18 cellular contexts compared by ENCODE assay signal in genomic region chr11:118215262-118215661, GRCh38. TPM values are rescaled to one million over a fixed set of nuclear protein-coding genes. Genes with fewer than 3 reads are reported as not detected.
DNase-seq lines count a peak whose midpoint lies in the region; ATAC-seq and TF ChIP-seq lines count a peak whose summit lies in the region.
"Had no signal": no experiment of that assay in that cellular context is flagged by ENCODE, and none has a peak within 500 bp of the region (broad histone marks: within the 10 kb centered on the region; RNA-seq: fewer than 3 reads in every experiment).

No MANE protein-coding gene starts in this region.

- peak overlapping the region; percentile 76 for H3K4me3 Mint-ChIP-seq in activated CD4-positive, alpha-beta T cell treated with anti-CD3 and anti-CD28 coated beads for 36 hours
- peak overlapping the region; percentile 98 for H3K4me3 Mint-ChIP-seq in activated naive CD8-positive, alpha-beta T cell
- H3K4me3 Mint-ChIP-seq: GM23338 had no signal

- H3K9ac ChIP-seq in Karpas-422 (ENCODE audit: low read length): peak overlapping the region; percentile 64

- H3K9me2 ChIP-seq in Karpas-422 (replicated peaks; ENCODE audit: insufficient read depth, low read length): no peaks in the 10 kb centered on the region

- no peaks in the 10 kb centered on the region for H3K9me3 Mint-ChIP-seq in activated CD4-positive, alpha-beta T cell treated with anti-CD3 and anti-CD28 coated beads for 36 hours (ENCODE audit: low read depth)
- no peaks in the 10 kb centered on the region for H3K9me3 Mint-ChIP-seq in activated naive CD8-positive, alpha-beta T cell (ENCODE audit: low read depth)
- H3K9me3 Mint-ChIP-seq: GM23338 had no signal

- H3K27me3 ChIP-seq in Karpas-422 (ENCODE audit: low read length) (no peaks in the 10 kb centered on the region), gastrocnemius medialis (peaks cover 0 to 9% (median 3%) of the 10 kb centered on the region in 3 donors)

- H3K79me2 ChIP-seq in Karpas-422 (ENCODE audit: low read length): no peaks in the 10 kb centered on the region

- H3K27ac Mint-ChIP-seq in activated CD4-positive, alpha-beta T cell treated with anti-CD3 and anti-CD28 coated beads for 36 hours: peak overlapping the region; percentile 100
- no peak overlapping the region for H3K27ac Mint-ChIP-seq in activated naive CD8-positive, alpha-beta T cell
- H3K27ac Mint-ChIP-seq: GM23338, progenitor cell of endocrine pancreas had no signal

- CTCF ChIA-PET in activated CD4-positive, alpha-beta T cell treated with anti-CD3 and anti-CD28 coated beads for 36 hours (lab: Charles Lee): interaction anchor here (1.0 to 4.7 kb wide), 10 partner anchors 7 to 144 kb away, joined by 3 to 36 read pairs (median 7); partner anchors contain the start of genes JAML and UBE4A

- H3K27me3 Mint-ChIP-seq in activated CD4-positive, alpha-beta T cell treated with anti-CD3 and anti-CD28 coated beads for 36 hours: no peaks in the 10 kb centered on the region
- no peaks in the 10 kb centered on the region for H3K27me3 Mint-ChIP-seq in activated naive CD8-positive, alpha-beta T cell
- H3K27me3 Mint-ChIP-seq: progenitor cell of endocrine pancreas had no signal

- no peak for TF ChIP-seq POLR2A in gastrocnemius medialis (IDR thresholded peaks at IDR 0.05)

- peaks cover 74% of the 10 kb centered on the region for H3K36me3 Mint-ChIP-seq in activated CD4-positive, alpha-beta T cell treated with anti-CD3 and anti-CD28 coated beads for 36 hours (ENCODE audit: low read depth)
- H3K36me3 Mint-ChIP-seq in activated naive CD8-positive, alpha-beta T cell: peaks cover 59% of the 10 kb centered on the region

- peak overlapping the region; percentile 78 for H3K4me2 ChIP-seq in Karpas-422 (ENCODE audit: low read depth, low read length, poor library complexity, severe bottlenecking)
- H3K4me2 ChIP-seq: GM23338 had no signal

- peak; percentile 8 for ATAC-seq in activated CD4-positive, alpha-beta T cell treated with anti-CD3 and anti-CD28 coated beads for 36 hours
- ATAC-seq in gastrocnemius medialis: no peak
- ATAC-seq in GM18511 (IDR thresholded peaks at IDR 0.05; ENCODE audit: unreplicated experiment): no peak
- no peak for ATAC-seq in GM21447 (IDR thresholded peaks at IDR 0.05; ENCODE audit: unreplicated experiment)
- ATAC-seq: GM23338, mucosa of descending colon had no signal

- H3K4me1 Mint-ChIP-seq in activated CD4-positive, alpha-beta T cell treated with anti-CD3 and anti-CD28 coated beads for 36 hours: peaks cover 96% of the 10 kb centered on the region
- peaks cover 98% of the 10 kb centered on the region for H3K4me1 Mint-ChIP-seq in activated naive CD8-positive, alpha-beta T cell (ENCODE audit: low read depth)

- peaks cover 100% of the 10 kb centered on the region for H3K4me1 ChIP-seq in Karpas-422 (ENCODE audit: low read length)
- H3K4me1 ChIP-seq in gastrocnemius medialis: no peaks in the 10 kb centered on the region

- DNase-seq in activated CD4-positive, alpha-beta T cell treated with anti-CD3 and anti-CD28 coated beads for 36 hours: peak; percentile 59
- DNase-seq in activated CD4-positive, alpha-beta T cell treated with anti-CD3 and anti-CD28 coated beads, Interleukin-2, amount 50 U/mL, for 4 hours: no peak
- DNase-seq in Karpas-422 (peak; percentile 66), gastrocnemius medialis (no peak)
- peak; percentile 67 for DNase-seq in stimulated activated CD8-positive, alpha-beta memory T cell treated with anti-CD3 and anti-CD28 coated beads, Interleukin-4, amount 100 ng/mL, for 48 hours
- DNase-seq: 8988T, Calu3, head of caudate nucleus, MM.1S, mucosa of descending colon, SIG-M5, trophoblast cell had no signal

- H2AFZ ChIP-seq in Karpas-422 (ENCODE audit: low read length): no peak overlapping the region

- H3K9me3 ChIP-seq in Karpas-422 (ENCODE audit: low read length): no peaks in the 10 kb centered on the region
- H3K9me3 ChIP-seq in gastrocnemius medialis: no peaks in the 10 kb centered on the region
- H3K9me3 ChIP-seq: mucosa of descending colon had no signal

- H3K27ac ChIP-seq in Karpas-422 (ENCODE audit: low read length) (peak overlapping the region; percentile 99), gastrocnemius medialis (no peak overlapping the region)

- H3K4me3 ChIP-seq in Karpas-422 (ENCODE audit: low read length) (peak overlapping the region; percentile 45), gastrocnemius medialis (no peak overlapping the region)
- H3K4me3 ChIP-seq: GM23338, mucosa of descending colon had no signal

- in situ Hi-C loops in gastrocnemius medialis (cut with MboI; ENCODE audit: low sequenced_read_pairs in 4 of 4): no loop called here

- H4K20me1 ChIP-seq in Karpas-422 (ENCODE audit: insufficient read depth, low read depth, low read length): no peaks in the 10 kb centered on the region

- POLR2A ChIA-PET in activated CD4-positive, alpha-beta T cell treated with anti-CD3 and anti-CD28 coated beads for 36 hours (lab: Charles Lee): interaction anchor here (1.6 to 4.6 kb wide), 3 partner anchors 11 to 25 kb away, joined by 6 to 44 read pairs (median 23); partner anchors contain the start of gene JAML

- intact Hi-C loops in activated CD4-positive, alpha-beta T cell treated with anti-CD3 and anti-CD28 coated beads for 36 hours (cut with DNase I, micrococcal nuclease): loop anchor here (5.0 kb wide), 2 partner anchors 222 to 228 kb away; partner anchors contain the start of genes KMT2A (in 2 of the 2) and IL10RA (in 1 of the 2)
- intact Hi-C loops in gastrocnemius medialis (cut with DNase I; ENCODE audit: low total_unique reads): no loop called here

- H3K36me3 ChIP-seq in Karpas-422 (ENCODE audit: insufficient read depth, low read length) (no peaks in the 10 kb centered on the region), gastrocnemius medialis (no peaks in the 10 kb centered on the region)

- TF ChIP-seq CTCF in gastrocnemius medialis (IDR thresholded peaks at IDR 0.05 in 4 of 5, conservative IDR thresholded peaks at IDR 0.05 in 1 of 5): no peak

RNA-seq across cellular contexts. Expression of gene JAML, which starts 9.5 kb away (rescaled TPM):
- 100 to 1,000 TPM; 168 to 193 TPM for total RNA-seq in activated CD4-positive, alpha-beta T cell treated with anti-CD3 and anti-CD28 coated beads for 36 hours
- total RNA-seq in Karpas-422 (2014; rRNA removed; shearing (Covaris generic); ENCODE audit: low replicate concordance): 5.4 and 9.1 TPM in 2 replicates
- 1 to 10 TPM in 1 of 4 donors, under 1 TPM in 2, not detected in 1; 0.82 to 1.2 (median 0.91) TPM for total RNA-seq in gastrocnemius medialis
- total RNA-seq: Calu3, epithelial cell of proximal tubule had no signal

RNA-seq across cellular contexts. Expression of gene MPZL3, which starts 36.9 kb away (rescaled TPM):
- 10 to 100 TPM; 45.9 to 53.2 TPM for total RNA-seq in activated CD4-positive, alpha-beta T cell treated with anti-CD3 and anti-CD28 coated beads for 36 hours
- 2.7 and 7.0 TPM in 2 replicates for total RNA-seq in Karpas-422 (2014; rRNA removed; shearing (Covaris generic); ENCODE audit: low replicate concordance)
- total RNA-seq in gastrocnemius medialis: 1 to 10 TPM in 1 of 4 donors, under 1 TPM in 3; 0.10 to 2.1 (median 0.19) TPM

RNA-seq across cellular contexts. Expression of gene SCN2B, which starts 38.8 kb away (rescaled TPM):
- total RNA-seq in activated CD4-positive, alpha-beta T cell treated with anti-CD3 and anti-CD28 coated beads for 36 hours: not detected
- 0.25 TPM in 1 of 2 replicates, not detected in the other for total RNA-seq in Karpas-422 (2014; rRNA removed; shearing (Covaris generic); ENCODE audit: low replicate concordance)
- total RNA-seq in gastrocnemius medialis: 1 to 10 TPM in 1 of 4 donors, under 1 TPM in 2, not detected in 1; 0.10 to 1.9 (median 0.24) TPM
- total RNA-seq: Calu3 had no signal

RNA-seq across cellular contexts. Expression of gene MPZL2, which starts 48.8 kb away (rescaled TPM):
- 10 to 100 TPM; 26.7 to 30.1 TPM for total RNA-seq in activated CD4-positive, alpha-beta T cell treated with anti-CD3 and anti-CD28 coated beads for 36 hours
- not detected in 2 replicates for total RNA-seq in Karpas-422 (2014; rRNA removed; shearing (Covaris generic); ENCODE audit: low replicate concordance)
- total RNA-seq in gastrocnemius medialis: 1 to 10 TPM; 1.2 to 7.9 (median 3.4) TPM

Comparison
In these comparisons a context has a peak if more than half of its experiments do, and no peak if none do; other contexts are left out.
1. DNase-seq: peak in activated CD4-positive, alpha-beta T cell treated with anti-CD3 and anti-CD28 coated beads for 36 hours (single experiment), Karpas-422 (single experiment) and stimulated activated CD8-positive, alpha-beta memory T cell treated with anti-CD3 and anti-CD28 coated beads, Interleukin-4, amount 100 ng/mL, for 48 hours (single experiment); none in activated CD4-positive, alpha-beta T cell treated with anti-CD3 and anti-CD28 coated beads, Interleukin-2, amount 50 U/mL, for 4 hours (0 of 2) and gastrocnemius medialis (0 of 2).
2. RNA of gene JAML, which starts 9.5 kb away (total RNA-seq): 168 to 193 TPM in activated CD4-positive, alpha-beta T cell treated with anti-CD3 and anti-CD28 coated beads for 36 hours; 5.4 to 9.1 TPM in Karpas-422 and 0.82 to 1.2 TPM in gastrocnemius medialis; every median in the first group is over 10 times any median in the second.